In the genomic region with DNA sequence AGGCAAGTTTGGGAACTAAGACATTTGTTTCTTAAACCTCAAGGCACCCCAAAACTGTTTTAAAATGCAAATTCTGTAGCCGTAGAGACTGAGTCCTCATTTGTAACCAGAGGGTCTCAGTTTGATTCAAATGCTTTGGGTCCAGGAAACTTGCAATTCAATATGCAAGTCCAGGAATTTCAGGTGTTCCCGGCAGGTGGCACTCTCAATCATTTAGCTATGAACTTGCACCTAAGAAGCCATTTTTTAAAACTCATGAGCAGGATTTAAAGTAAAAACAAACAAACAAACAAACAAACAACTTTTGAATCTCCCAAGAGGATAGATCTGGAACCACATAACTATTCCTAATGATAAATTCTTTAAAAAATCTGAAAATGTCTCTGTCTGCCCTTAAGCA, we compare ENCODE assay signal across 9 cellular contexts. TPM values are rescaled to one million over a fixed set of nuclear protein-coding genes. Genes with fewer than 3 reads are reported as not detected.
DNase-seq lines count a peak whose midpoint lies in the region; ATAC-seq, FAIRE-seq and TF ChIP-seq lines count a peak whose summit lies in the region.
"Had no signal": no experiment of that assay in that cellular context is flagged by ENCODE, and none has a peak within 500 bp of the region (broad histone marks: within the 10 kb centered on the region; RNA-seq: fewer than 3 reads in every experiment).

No MANE protein-coding gene starts in this region.

- TF ChIP-seq CTCF in A549 (IDR thresholded peaks at IDR 0.05) = peak; percentile 72
- peak; percentile 50 for TF ChIP-seq CTCF in GM06990 (IDR thresholded peaks at IDR 0.05; ENCODE audit: insufficient read depth, low read length, poor library complexity, severe bottlenecking)

- 0 out of 6 replicates have a peak, but pooled peaks of 1 of the 2 experiments have one; percentile 31 for ATAC-seq in A549
- no peak for ATAC-seq in HG02938 (IDR thresholded peaks at IDR 0.05; ENCODE audit: unreplicated experiment)

- CTCF ChIA-PET in A549 (lab: Yijun Ruan, JAX) = interaction anchor here (0.7 to 13.7 kb wide), 39 partner anchors 13 to 1028 kb away, joined by 3 to 257 read pairs (median 5); partner anchors contain the start of genes APIP, CAT, CD44 and PDHX

- no peaks in the 10 kb centered on the region for H3K27me3 ChIP-seq in GM06990 (replicated peaks; ENCODE audit: control insufficient read depth, insufficient read depth, low read length)
- H3K27me3 ChIP-seq: adrenal gland had no signal

- H3K36me3 ChIP-seq in GM06990 (ENCODE audit: control insufficient read depth, insufficient read depth, low read length) = no peaks in the 10 kb centered on the region
- H3K36me3 ChIP-seq: adrenal gland had no signal

- TF ChIP-seq EP300 in A549 (IDR thresholded peaks at IDR 0.05) = no peak

- WGBS in A549 (ENCODE audit: missing lambda C conversion rate) = 15% methylated on average over 2 of the region's 2 CpGs

- H3K4me3 ChIP-seq in A549 (no peak overlapping the region), GM06990 (replicated peaks; ENCODE audit: low read depth, low read length) (no peak overlapping the region)
- H3K4me3 ChIP-seq: adrenal gland had no signal

- H3K9me3 ChIP-seq in A549 = no peaks in the 10 kb centered on the region
- H3K9me3 ChIP-seq: adrenal gland had no signal

- POLR2A ChIA-PET in A549 (lab: Yijun Ruan, JAX) = interaction anchor here (0.6 kb wide), 1 partner anchor 8 kb away, joined by 3 read pairs; the partner anchor contains the start of gene ABTB2

- DNase-seq in A549 (ENCODE audit: low read depth in 1 of 2, low spot score in 1 of 2) (peak in 1 of 2 experiments; percentile 79), GM06990 (ENCODE audit: extremely low read depth, insufficient read length) (no peak), NCI-H82 treated with DMSO at 0.1 percent for 48 hours (lab: John Stamatoyannopoulos, UW; ENCODE audit: unreplicated experiment) (peak; percentile 0), fibroblast of peridontal ligament (ENCODE audit: extremely low read depth) (peak; percentile 51), ecto neural progenitor cell (ENCODE audit: low spot score) (no peak), GM12891 (ENCODE audit: insufficient read length, low spot score) (no peak), RPMI8226 (no peak)

- FAIRE-seq in A549 (lab: Jason Lieb, UNC) (peak; percentile 28), GM12891 (lab: Jason Lieb, UNC) (no peak)

- H3K4me1 ChIP-seq in A549 = peaks cover 9% of the 10 kb centered on the region; the same call in 2 of the 3 replicates

- no peak for TF ChIP-seq POLR2A in A549 (IDR thresholded peaks at IDR 0.05; ENCODE audit: low read length)
- no peak for TF ChIP-seq POLR2A in GM12891 (IDR thresholded peaks at IDR 0.05; ENCODE audit: low read depth, low read length)

- peak; percentile 78 to 79 for TF ChIP-seq RAD21 in A549 (conservative IDR thresholded peaks at IDR 0.05 in 1 of 2, IDR thresholded peaks at IDR 0.05 in 1 of 2)

- peak overlapping the region in 1 of 2 experiments; percentile 49; a peak in 1 of 6 replicates for H3K27ac ChIP-seq in A549
- H3K27ac ChIP-seq: adrenal gland had no signal

- H3K4me2 ChIP-seq in A549 = no peak overlapping the region

TF ChIP-seq in A549, 52 proteins besides CTCF, POLR2A, EP300 and RAD21:
- TF ChIP-seq SMC3 (IDR thresholded peaks at IDR 0.05) (peak; percentile 92), JUNB (IDR thresholded peaks at IDR 0.05) (no peak), HOXB5 (CRISPR knock-in tag; IDR thresholded peaks at IDR 0.05) (no peak)

TF ChIP-seq in GM12891, 5 proteins besides CTCF, POLR2A, EP300 and RAD21:
- TF ChIP-seq SPI1 (IDR thresholded peaks at IDR 0.05; ENCODE audit: low read depth, low read length) (no peak), TAF1 (IDR thresholded peaks at IDR 0.05; ENCODE audit: low read depth, low read length) (no peak), POLR2AphosphoS5 (IDR thresholded peaks at IDR 0.05; ENCODE audit: low read depth, low read length) (no peak), POU2F2 (IDR thresholded peaks at IDR 0.05; ENCODE audit: low read depth, low read length) (no peak), PAX5 (IDR thresholded peaks at IDR 0.05; ENCODE audit: insufficient read depth, low read length, severe bottlenecking) (no peak)

RNA-seq across cellular contexts. Expression of gene ABTB2, which starts 8.7 kb away (rescaled TPM):
- polyA plus RNA-seq in A549 (2011; rRNA removed) (8.9 and 10.3 TPM in 2 replicates), A549 (2017; fragmentation: RNase III; extraction: RNeasy Plus Mini Kit Qiagen cat#74134 plus additional on column Dnase treatment) (14.4 to 18.3 TPM (median 15.4 TPM) in 3 replicates)
- 15.1 and 21.8 TPM in 2 replicates for polyA plus RNA-seq in A549 (2012; cell fraction: cytosol; rRNA removed)
- 41.6 and 47.3 TPM in 2 replicates for polyA plus RNA-seq in A549 (2012; cell fraction: nucleus; rRNA removed)
- polyA minus RNA-seq in A549 (2011; rRNA and poly(A)+ RNA removed) = 7.6 and 9.1 TPM in 2 replicates
- polyA plus RNA-seq in GM12891 (2012; ENCODE audit: low read depth, missing spikeins) = 1.4 TPM

Comparison
In these comparisons a context has a peak if more than half of its experiments do, and no peak if none do; other contexts are left out.
1. DNase-seq: peak in NCI-H82 treated with DMSO at 0.1 percent for 48 hours (single experiment) and fibroblast of peridontal ligament (single experiment); none in GM06990 (single experiment), ecto neural progenitor cell (single experiment), GM12891 (single experiment) and RPMI8226 (single experiment).